1 cellular context compared by ENCODE assay signal in the genomic region with DNA sequence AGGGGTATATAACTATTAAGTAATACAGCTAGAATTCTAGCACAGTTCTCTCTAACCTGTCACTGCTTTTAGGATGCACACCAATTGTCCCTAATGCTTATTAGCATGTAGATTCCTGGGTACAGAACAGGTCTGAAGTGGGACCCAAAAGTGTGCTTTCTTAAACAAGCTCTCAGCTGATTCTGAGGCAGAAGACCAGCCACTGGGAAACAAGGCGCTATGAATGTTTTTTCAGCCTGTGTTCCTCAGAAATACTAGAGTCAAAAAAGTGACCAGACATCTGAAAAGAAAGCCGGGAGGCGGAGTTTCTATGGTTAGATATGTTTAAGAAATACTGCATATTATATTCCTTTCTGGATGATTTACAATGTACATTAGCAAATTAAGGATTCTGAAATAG.
TF ChIP-seq lines count a peak whose summit lies in the region.

No MANE protein-coding gene starts in this region.

TF ChIP-seq in H1, 55 proteins besides CTCF, POLR2A, EP300 and RAD21:
- TF ChIP-seq BRCA1 (IDR thresholded peaks at IDR 0.05; ENCODE audit: low read depth, low read length) (no peak), PHF8 (conservative IDR thresholded peaks at IDR 0.05; ENCODE audit: low read depth, low read length) (no peak), TCF12 (IDR thresholded peaks at IDR 0.05; ENCODE audit: low read depth, low read length) (no peak), CHD2 (IDR thresholded peaks at IDR 0.05; ENCODE audit: low read length) (no peak), SRF (IDR thresholded peaks at IDR 0.05; ENCODE audit: low read depth, low read length) (no peak), RXRA (IDR thresholded peaks at IDR 0.05; ENCODE audit: insufficient read depth, low read depth, low read length) (no peak), RBBP5 (IDR thresholded peaks at IDR 0.05; ENCODE audit: borderline replicate concordance, low read depth, low read length) (no peak)
TF ChIP-seq in H1: peak in this region for 0.
